ENCODE assay signal across 10 cellular contexts in genomic region chr7:33191326-33191725, GRCh38.
DNase-seq lines count a peak whose midpoint lies in the region; ATAC-seq, FAIRE-seq and TF ChIP-seq lines count a peak whose summit lies in the region.
"Had no signal": no experiment of that assay in that cellular context is flagged by ENCODE, and none has a peak within 500 bp of the region (broad histone marks: within the 10 kb centered on the region; RNA-seq: fewer than 3 reads in every experiment).

No MANE protein-coding gene starts in this region.

- peaks cover 3% of the 10 kb centered on the region for H3K36me3 Mint-ChIP-seq in osteocyte (ENCODE audit: unreplicated experiment)

- H3K4me3 ChIP-seq in MM.1S (ENCODE audit: low read length) (peak overlapping the region; percentile 43), HepG2 (replicated peaks in 1 of 3; ENCODE audit: insufficient read depth in 1 of 3, low read depth in 2 of 3, low read length in 3 of 3) (peak overlapping the region; percentile 26 to 57 (median 34); a peak in 5 of 6 replicates), ascending aorta (no peak overlapping the region)
- H3K4me3 ChIP-seq: upper lobe of left lung had no signal

- TF ChIP-seq CTCF in MM.1S (IDR thresholded peaks at IDR 0.05; ENCODE audit: low read length) (peak; percentile 35), HepG2 (CRISPR knock-in tag; IDR thresholded peaks at IDR 0.05) (peak; percentile 32), ascending aorta (IDR thresholded peaks at IDR 0.05) (no peak), omental fat pad (IDR thresholded peaks at IDR 0.05) (no peak), osteocyte (IDR thresholded peaks at IDR 0.05) (no peak)

- H3K9me2 ChIP-seq in MM.1S (replicated peaks; ENCODE audit: insufficient read depth, low read length) = no peaks in the 10 kb centered on the region

- no peak for TF ChIP-seq POLR2A in HepG2 (IDR thresholded peaks at IDR 0.05; ENCODE audit: insufficient read depth in 1 of 2, low read depth in 2 of 2, low read length in 2 of 2)

- DNase-seq in MM.1S (peak; percentile 93), HepG2 (ENCODE audit: low spot score) (peak; percentile 54), ascending aorta (ENCODE audit: low spot score in 2 of 2) (no peak), omental fat pad (ENCODE audit: low spot score) (no peak), NCI-H1092 (lab: John Stamatoyannopoulos, UW) (no peak), osteocyte (ENCODE audit: extremely low spot score, unreplicated experiment) (no peak)
- DNase-seq: IMR-90 had no signal

- H3K27ac ChIP-seq in MM.1S (ENCODE audit: low read length) = peak overlapping the region; percentile 12; the same call in 1 of the 2 replicates
- H3K27ac ChIP-seq in HepG2 (ENCODE audit: extremely low read length, insufficient read depth, low read length) = peak overlapping the region; percentile 28
- no peak overlapping the region for H3K27ac ChIP-seq in ascending aorta
- H3K27ac ChIP-seq: upper lobe of left lung had no signal

- H3K36me3 ChIP-seq in MM.1S (replicated peaks; ENCODE audit: insufficient read depth, low read length) = no peaks in the 10 kb centered on the region
- H3K36me3 ChIP-seq in HepG2 (replicated peaks in 1 of 2; ENCODE audit: control insufficient read depth in 1 of 2, insufficient read depth in 2 of 2, low read length in 2 of 2) = no peaks in the 10 kb centered on the region
- H3K36me3 ChIP-seq in ascending aorta = no peaks in the 10 kb centered on the region
- H3K36me3 ChIP-seq: upper lobe of left lung had no signal

- no peaks in the 10 kb centered on the region for H3K79me2 ChIP-seq in MM.1S (ENCODE audit: low read length)
- no peaks in the 10 kb centered on the region for H3K79me2 ChIP-seq in HepG2 (ENCODE audit: insufficient read depth, low read length)

- in situ Hi-C loops in HepG2 (cut with HindIII; ENCODE audit: extremely low pct_ligation_motif_present, low pct_unique_long_range_greater_than_20kb) = loop anchor here (25.0 kb wide), 1 partner anchor 521 kb away; no protein-coding TSS in a partner anchor

- no peak for TF ChIP-seq RAD21 in HepG2 (CRISPR knock-in tag; IDR thresholded peaks at IDR 0.05)

- peak; percentile 48 for FAIRE-seq in HepG2 (lab: Jason Lieb, UNC)

- no peaks in the 10 kb centered on the region; the same call in 1 of the 2 replicates for H3F3A ChIP-seq in MM.1S (ENCODE audit: insufficient read depth, low read length)

- H3K4me1 ChIP-seq in MM.1S (ENCODE audit: low read length) (peaks cover 13% of the 10 kb centered on the region), HepG2 (ENCODE audit: insufficient read depth, low read length) (peaks cover 17% of the 10 kb centered on the region), ascending aorta (no peaks in the 10 kb centered on the region)

- H3K9ac ChIP-seq in MM.1S (ENCODE audit: low read length) (peak overlapping the region; percentile 21; the same call in 1 of the 2 replicates), HepG2 (ENCODE audit: insufficient read depth, low read depth, low read length) (peak overlapping the region; percentile 50)

- H3K27me3 Mint-ChIP-seq in osteocyte (ENCODE audit: unreplicated experiment) = no peaks in the 10 kb centered on the region

- no TSS peak for BruUV-seq in HepG2 (replicated peaks; lab: Mats Ljungman, UMichigan)

- H3K4me1 Mint-ChIP-seq in osteocyte (ENCODE audit: unreplicated experiment) = no peaks in the 10 kb centered on the region

- peak overlapping the region; percentile 83 for H3K4me2 ChIP-seq in MM.1S (ENCODE audit: low read depth, low read length)
- H3K4me2 ChIP-seq in HepG2 (ENCODE audit: low read depth, low read length) = peak overlapping the region; percentile 64

- H3K27me3 ChIP-seq in MM.1S (replicated peaks; ENCODE audit: insufficient read depth, low read length) = no peaks in the 10 kb centered on the region
- no peaks in the 10 kb centered on the region; a peak in 1 of 5 replicates for H3K27me3 ChIP-seq in HepG2 (ENCODE audit: control insufficient read depth in 1 of 2, insufficient read depth in 2 of 2, low read length in 2 of 2)
- no peaks in the 10 kb centered on the region for H3K27me3 ChIP-seq in ascending aorta
- H3K27me3 ChIP-seq: upper lobe of left lung had no signal

- H3K9me3 ChIP-seq in MM.1S (replicated peaks; ENCODE audit: insufficient read depth, low read length) = no peaks in the 10 kb centered on the region
- H3K9me3 ChIP-seq in HepG2 (ENCODE audit: low read length) = no peaks in the 10 kb centered on the region
- no peaks in the 10 kb centered on the region for H3K9me3 ChIP-seq in ascending aorta
- H3K9me3 ChIP-seq: upper lobe of left lung had no signal

- POLR2A ChIA-PET in HepG2 (lab: Yijun Ruan, JAX) = interaction anchor here (0.9 kb wide), 1 partner anchor 8 kb away, joined by 3 read pairs; no protein-coding TSS in a partner anchor

- TF ChIP-seq EP300 in HepG2 (IDR thresholded peaks at IDR 0.05; ENCODE audit: low read depth in 2 of 2, low read length in 2 of 2) = no peak
- TF ChIP-seq EP300 in HepG2 (CRISPR knock-in tag; IDR thresholded peaks at IDR 0.05; ENCODE audit: borderline replicate concordance) = no peak

- H3K9me3 Mint-ChIP-seq in osteocyte (ENCODE audit: unreplicated experiment) = no peaks in the 10 kb centered on the region

- CTCF ChIA-PET in HepG2 (lab: Yijun Ruan, JAX; ENCODE audit: low intra/inter-chr PET ratio, low total read pairs) = no interaction called here

- H4K20me1 ChIP-seq in MM.1S (ENCODE audit: insufficient read depth, low read length) (no peaks in the 10 kb centered on the region), HepG2 (ENCODE audit: insufficient read depth, low read length) (no peaks in the 10 kb centered on the region)

- H3K27ac Mint-ChIP-seq in osteocyte (ENCODE audit: unreplicated experiment) = no peak overlapping the region

- ATAC-seq in GM18861 (IDR thresholded peaks at IDR 0.05; ENCODE audit: unreplicated experiment) = peak; percentile 54
- peak; percentile 72 for ATAC-seq in GM21825 (IDR thresholded peaks at IDR 0.05; ENCODE audit: unreplicated experiment)
- ATAC-seq in HepG2 = peak; percentile 96
- ATAC-seq in omental fat pad (ENCODE audit: low FRiP score) = no peak

- no peak overlapping the region for H3K4me3 Mint-ChIP-seq in osteocyte (ENCODE audit: unreplicated experiment)

- intact Hi-C loops in HepG2 (cut with micrococcal nuclease; ENCODE audit: unreplicated experiment) (loop anchor here (2.0 kb wide), 1 partner anchor 25 kb away; no protein-coding TSS in a partner anchor), ascending aorta (cut with DNase I) (no loop called here)

- peak overlapping the region; percentile 67 for H2AFZ ChIP-seq in MM.1S (ENCODE audit: low read length)
- H2AFZ ChIP-seq in HepG2 (ENCODE audit: low read length) = peak overlapping the region; percentile 32

TF ChIP-seq in HepG2, 621 proteins besides CTCF, POLR2A, EP300 and RAD21:
- TF ChIP-seq MXI1 (IDR thresholded peaks at IDR 0.05; ENCODE audit: borderline replicate concordance, low read depth, low read length) (no peak), IRF2 (CRISPR knock-in tag; IDR thresholded peaks at IDR 0.05) (peak; percentile 88), PHF5A (CRISPR knock-in tag; IDR thresholded peaks at IDR 0.05; ENCODE audit: low read depth, unreplicated experiment) (no peak), SAP130 (CRISPR knock-in tag; IDR thresholded peaks at IDR 0.05; ENCODE audit: low read depth) (peak; percentile 37; the same call in 1 of the 2 replicates), STAG1 (CRISPR knock-in tag; IDR thresholded peaks at IDR 0.05) (peak; percentile 18)

Comparison
In these comparisons a context has a peak if more than half of its experiments do, and no peak if none do; other contexts are left out.
1. DNase-seq: peak in MM.1S (single experiment) and HepG2 (single experiment); none in ascending aorta (0 of 2), omental fat pad (single experiment), NCI-H1092 (single experiment) and osteocyte (single experiment).
2. H3K27ac ChIP-seq: peak in MM.1S (single experiment) and HepG2 (single experiment); none in ascending aorta (0 of 2).
3. H3K4me3 ChIP-seq: peak in MM.1S (single experiment) and HepG2 (3 of 3); none in ascending aorta (0 of 2).
4. CTCF ChIP-seq: peak in MM.1S (single experiment) and HepG2 (single experiment); none in ascending aorta (0 of 3), omental fat pad (0 of 3) and osteocyte (single experiment).